In the genomic region with DNA sequence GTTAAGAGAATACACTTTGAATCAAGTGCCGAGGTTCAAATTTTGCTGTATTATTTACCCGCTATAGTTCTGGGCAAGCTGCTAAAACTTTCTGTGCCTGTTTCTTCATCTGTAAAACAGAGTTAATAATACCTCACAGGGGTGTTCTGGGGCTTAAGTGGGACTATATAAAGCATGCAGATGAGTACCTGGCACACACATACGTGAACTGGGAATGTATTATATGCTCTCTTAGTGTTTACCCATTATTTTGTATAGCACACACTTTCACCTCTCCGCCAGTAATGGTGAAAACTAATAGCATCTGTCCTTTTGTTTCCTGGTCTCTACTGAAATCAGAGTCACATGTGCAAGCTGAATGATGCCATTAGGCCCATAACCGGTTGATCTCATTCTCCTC, we compare ENCODE assay signal across 16 cellular contexts. TPM values are rescaled to one million over a fixed set of nuclear protein-coding genes. Genes with fewer than 3 reads are reported as not detected.
A peak's percentile ranks its signal among the peaks of the same experiment; 100 is the strongest.
DNase-seq lines count a peak whose midpoint lies in the region; ATAC-seq and TF ChIP-seq lines count a peak whose summit lies in the region.
"Had no signal": no experiment of that assay in that cellular context is flagged by ENCODE, and none has a peak within 500 bp of the region (broad histone marks: within the 10 kb centered on the region; RNA-seq: fewer than 3 reads in every experiment).

No MANE protein-coding gene starts in this region.

- intact Hi-C loops in Right ventricle myocardium inferior (cut with DNase I): no loop called here

- DNase-seq in Right ventricle myocardium inferior (ENCODE audit: missing footprints) (no peak), right atrium auricular region (ENCODE audit: low spot score) (no peak), NCI-H1436 treated with DMSO at 0.1 percent for 48 hours (lab: John Stamatoyannopoulos, UW) (peak; percentile 51), NCI-H748 treated with DMSO at 0.1 percent for 48 hours (lab: John Stamatoyannopoulos, UW) (peak; percentile 30), GM23248 (no peak), AG20443 (ENCODE audit: low spot score) (no peak)
- DNase-seq in stimulated activated naive B cell treated with anti-CD40 and anti-IgM and Interleukin-4, amounts not matched to agents 10 μg/mL and 1 μg/mL and 100 μg/mL, for 72 hours: no peak
- DNase-seq: COR-L47, DMS53, IMR-90, NCI-H1048, NCI-H2171, NCI-H82 had no signal

- TF ChIP-seq CTCF in right atrium auricular region (IDR thresholded peaks at IDR 0.05): no peak

- peaks cover 17 to 38% of the 10 kb centered on the region in 2 donors for H3K36me3 Mint-ChIP-seq in stimulated activated naive B cell treated with anti-CD40 and anti-IgM and Interleukin-4, amounts not matched to agents 10 μg/mL and 1 μg/mL and 100 μg/mL, for 72 hours

- no peaks in the 10 kb centered on the region for H4K20me1 ChIP-seq in GM23248 (ENCODE audit: insufficient read depth)

- H3K9me2 ChIP-seq in GM23248 (ENCODE audit: insufficient read depth): no peaks in the 10 kb centered on the region

- H3K4me3 ChIP-seq in right atrium auricular region (no peak overlapping the region), GM23248 (no peak overlapping the region)
- H3K4me3 ChIP-seq: HAP-1 had no signal

- H3K27me3 Mint-ChIP-seq in stimulated activated naive B cell treated with anti-CD40 and anti-IgM and Interleukin-4, amounts not matched to agents 10 μg/mL and 1 μg/mL and 100 μg/mL, for 72 hours: no peaks in the 10 kb centered on the region

- no peak overlapping the region for H3K27ac ChIP-seq in right atrium auricular region
- H3K27ac ChIP-seq in GM23248: no peak overlapping the region

- peaks cover 8 to 11% of the 10 kb centered on the region in 2 donors for H3K4me1 Mint-ChIP-seq in stimulated activated naive B cell treated with anti-CD40 and anti-IgM and Interleukin-4, amounts not matched to agents 10 μg/mL and 1 μg/mL and 100 μg/mL, for 72 hours

- peaks cover 4 to 5% of the 10 kb centered on the region in 2 donors for H3K9me3 Mint-ChIP-seq in stimulated activated naive B cell treated with anti-CD40 and anti-IgM and Interleukin-4, amounts not matched to agents 10 μg/mL and 1 μg/mL and 100 μg/mL, for 72 hours

- H3K36me3 ChIP-seq in right atrium auricular region: peaks cover 28% of the 10 kb centered on the region
- H3K36me3 ChIP-seq in GM23248 (ENCODE audit: low read depth): peaks cover 20% of the 10 kb centered on the region; the same call in 1 of the 2 replicates

- no peak overlapping the region for H3K9ac ChIP-seq in GM23248

- no peaks in the 10 kb centered on the region for H3K4me1 ChIP-seq in right atrium auricular region
- H3K4me1 ChIP-seq in GM23248 (ENCODE audit: insufficient read depth): no peaks in the 10 kb centered on the region

- 50 to 55% methylated on average over 5 of the region's 5 CpGs for WGBS in GM23248 (ENCODE audit: low coverage in 1 of 2, low lambda C conversion rate in 2 of 2, missing lambda C conversion rate in 2 of 2), 2 experiments

- H3K4me2 ChIP-seq in GM23248 (ENCODE audit: unreplicated experiment): no peak overlapping the region

- H3F3A ChIP-seq in GM23248 (ENCODE audit: insufficient read depth): no peaks in the 10 kb centered on the region

- H3K79me2 ChIP-seq in GM23248 (ENCODE audit: insufficient read depth): no peaks in the 10 kb centered on the region

- no peaks in the 10 kb centered on the region for H3K9me3 ChIP-seq in right atrium auricular region
- H3K9me3 ChIP-seq in GM23248 (ENCODE audit: low read depth): no peaks in the 10 kb centered on the region
- H3K9me3 ChIP-seq: HAP-1 had no signal

- in situ Hi-C loops in GM23248 (cut with MboI): no loop called here

- no peaks in the 10 kb centered on the region for H3K27me3 ChIP-seq in right atrium auricular region
- no peaks in the 10 kb centered on the region for H3K27me3 ChIP-seq in GM23248 (replicated peaks; ENCODE audit: insufficient read depth)

- no peak overlapping the region for H2AFZ ChIP-seq in GM23248

- peak overlapping the region; percentile 25 for H3K27ac Mint-ChIP-seq in stimulated activated naive B cell treated with anti-CD40 and anti-IgM and Interleukin-4, amounts not matched to agents 10 μg/mL and 1 μg/mL and 100 μg/mL, for 72 hours
- H3K27ac Mint-ChIP-seq: CD14-positive monocyte had no signal

- no peak overlapping the region for H3K4me3 Mint-ChIP-seq in stimulated activated naive B cell treated with anti-CD40 and anti-IgM and Interleukin-4, amounts not matched to agents 10 μg/mL and 1 μg/mL and 100 μg/mL, for 72 hours
- H3K4me3 Mint-ChIP-seq: CD14-positive monocyte had no signal

- ATAC-seq in Right ventricle myocardium inferior (peak; percentile 62), HG03442 (IDR thresholded peaks at IDR 0.05; ENCODE audit: unreplicated experiment) (no peak)
- no peak for ATAC-seq in stimulated activated naive B cell treated with anti-CD40 and anti-IgM and Interleukin-4, amounts not matched to agents 10 μg/mL and 1 μg/mL and 100 μg/mL, for 72 hours (replicated peaks)

RNA-seq across cellular contexts. Expression of a gene that starts 3.7 kb away (rescaled TPM):
- total RNA-seq in Right ventricle myocardium inferior (0.22 TPM), right atrium auricular region (under 1 TPM; 0.79 to 0.89 TPM)
- total RNA-seq in GM23248 (2014; rRNA removed; shearing (Covaris generic)): 0.22 TPM in 1 of 2 replicates, not detected in the other
- 0.61 TPM in 1 of 2 replicates, not detected in the other for polyA plus RNA-seq in GM23248 (2016; fragmentation: Nextera tagmentation; extraction: Ambion mirVana)
- total RNA-seq: IMR-90 had no signal
- polyA plus RNA-seq: CD14-positive monocyte, IMR-90 had no signal

Comparison
In these comparisons a context has a peak if more than half of its experiments do, and no peak if none do; other contexts are left out.
1. DNase-seq: peak in NCI-H1436 treated with DMSO at 0.1 percent for 48 hours (single experiment) and NCI-H748 treated with DMSO at 0.1 percent for 48 hours (single experiment); none in Right ventricle myocardium inferior (single experiment), right atrium auricular region (single experiment), stimulated activated naive B cell treated with anti-CD40 and anti-IgM and Interleukin-4, amounts not matched to agents 10 μg/mL and 1 μg/mL and 100 μg/mL, for 72 hours (single experiment), GM23248 (single experiment) and AG20443 (single experiment).